Comparison of ENCODE assay signal across 17 cellular contexts in genomic region chr15:77580991-77581682, GRCh38. TPM values are rescaled to one million over a fixed set of nuclear protein-coding genes. Genes with fewer than 3 reads are reported as not detected.
DNase-seq lines count a peak whose midpoint lies in the region; ATAC-seq and TF ChIP-seq lines count a peak whose summit lies in the region.
"Had no signal": no experiment of that assay in that cellular context is flagged by ENCODE, and none has a peak within 500 bp of the region (broad histone marks: within the 10 kb centered on the region; RNA-seq: fewer than 3 reads in every experiment).

No MANE protein-coding gene starts in this region.

- no peak for ATAC-seq in activated CD8-positive, alpha-beta T cell treated with anti-CD3 and anti-CD28 coated beads for 36 hours
- ATAC-seq: Panc1 had no signal

- H3K9me3 Mint-ChIP-seq in activated CD8-positive, alpha-beta T cell treated with anti-CD3 and anti-CD28 coated beads for 36 hours = no peaks in the 10 kb centered on the region
- no peaks in the 10 kb centered on the region for H3K9me3 Mint-ChIP-seq in Caco-2 (ENCODE audit: unreplicated experiment)
- H3K9me3 Mint-ChIP-seq: activated naive CD4-positive, alpha-beta T cell treated with anti-CD3 and anti-CD28 coated beads, Interleukin-2, amount 10 ng/mL, durations not matched to agents 7 days and 5 days; CD8-positive, alpha-beta memory T cell had no signal

- DNase-seq in LHCN-M2 (ENCODE audit: low read depth) = peak; percentile 28
- peak; percentile 68 for DNase-seq in SK-N-DZ (ENCODE audit: low spot score)
- DNase-seq in left ventricle myocardium inferior = peak; percentile 59
- peak; percentile 71 for DNase-seq in putamen (ENCODE audit: low spot score)
- no peak for DNase-seq in activated CD8-positive, alpha-beta T cell treated with anti-CD3 and anti-CD28 coated beads for 36 hours
- DNase-seq in iPS-NIHi7 (ENCODE audit: extremely low spot score) = no peak
- DNase-seq in Caco-2 = no peak
- DNase-seq in SW480 (ENCODE audit: low spot score) = no peak
- DNase-seq: activated CD8-positive, alpha-beta memory T cell treated with anti-CD3 and anti-CD28 coated beads for 24 hours; activated naive CD4-positive, alpha-beta T cell treated with anti-CD3 and anti-CD28 coated beads, Interleukin-2, amount 10 ng/mL, durations not matched to agents 7 days and 5 days; CD8-positive, alpha-beta memory T cell; cerebellar nuclear complex; KG1; small intestine; T-helper 9 cell had no signal

- H3K4me1 ChIP-seq in left ventricle myocardium inferior (peaks cover 25% of the 10 kb centered on the region), Caco-2 (no peaks in the 10 kb centered on the region)

- H3K36me3 ChIP-seq in left ventricle myocardium inferior (no peaks in the 10 kb centered on the region), Caco-2 (ENCODE audit: control insufficient read depth, insufficient read depth, low read length) (no peaks in the 10 kb centered on the region)
- H3K36me3 ChIP-seq: suprapubic skin had no signal

- H3K4me3 ChIP-seq in left ventricle myocardium inferior (no peak overlapping the region), Caco-2 (ENCODE audit: low read depth, low read length) (no peak overlapping the region)
- H3K4me3 ChIP-seq: suprapubic skin had no signal

- no peaks in the 10 kb centered on the region for H3K4me1 Mint-ChIP-seq in activated CD8-positive, alpha-beta T cell treated with anti-CD3 and anti-CD28 coated beads for 36 hours (ENCODE audit: low read depth)
- H3K4me1 Mint-ChIP-seq in Caco-2 (ENCODE audit: low read depth, unreplicated experiment) = no peaks in the 10 kb centered on the region
- H3K4me1 Mint-ChIP-seq: activated naive CD4-positive, alpha-beta T cell treated with anti-CD3 and anti-CD28 coated beads, Interleukin-2, amount 10 ng/mL, durations not matched to agents 7 days and 5 days; CD8-positive, alpha-beta memory T cell had no signal

- no peaks in the 10 kb centered on the region for H3K27me3 ChIP-seq in left ventricle myocardium inferior (ENCODE audit: low read depth)
- H3K27me3 ChIP-seq in Caco-2 (replicated peaks; ENCODE audit: control insufficient read depth, insufficient read depth, low read length) = no peaks in the 10 kb centered on the region

- no peak overlapping the region for H3K27ac Mint-ChIP-seq in activated CD8-positive, alpha-beta T cell treated with anti-CD3 and anti-CD28 coated beads for 36 hours
- no peak overlapping the region for H3K27ac Mint-ChIP-seq in Caco-2 (ENCODE audit: unreplicated experiment)
- H3K27ac Mint-ChIP-seq: activated naive CD4-positive, alpha-beta T cell treated with anti-CD3 and anti-CD28 coated beads, Interleukin-2, amount 10 ng/mL, durations not matched to agents 7 days and 5 days; CD8-positive, alpha-beta memory T cell had no signal

- intact Hi-C loops in left ventricle myocardium inferior (cut with micrococcal nuclease) (no loop called here), Caco-2 (cut with micrococcal nuclease; ENCODE audit: unreplicated experiment) (no loop called here)
- intact Hi-C loops in activated CD8-positive, alpha-beta T cell treated with anti-CD3 and anti-CD28 coated beads for 36 hours (cut with micrococcal nuclease) = no loop called here

- no peaks in the 10 kb centered on the region for H3K27me3 Mint-ChIP-seq in activated CD8-positive, alpha-beta T cell treated with anti-CD3 and anti-CD28 coated beads for 36 hours
- H3K27me3 Mint-ChIP-seq in Caco-2 (ENCODE audit: insufficient read depth, unreplicated experiment) = no peaks in the 10 kb centered on the region
- H3K27me3 Mint-ChIP-seq: activated naive CD4-positive, alpha-beta T cell treated with anti-CD3 and anti-CD28 coated beads, Interleukin-2, amount 10 ng/mL, durations not matched to agents 7 days and 5 days had no signal

- H3K36me3 Mint-ChIP-seq in activated CD8-positive, alpha-beta T cell treated with anti-CD3 and anti-CD28 coated beads for 36 hours (ENCODE audit: low read depth) = no peaks in the 10 kb centered on the region
- H3K36me3 Mint-ChIP-seq in Caco-2 (ENCODE audit: insufficient read depth, unreplicated experiment) = no peaks in the 10 kb centered on the region
- H3K36me3 Mint-ChIP-seq: activated naive CD4-positive, alpha-beta T cell treated with anti-CD3 and anti-CD28 coated beads, Interleukin-2, amount 10 ng/mL, durations not matched to agents 7 days and 5 days; CD8-positive, alpha-beta memory T cell had no signal

- no peak overlapping the region for H3K27ac ChIP-seq in left ventricle myocardium inferior (replicated peaks)
- H3K27ac ChIP-seq: suprapubic skin had no signal

- no peak overlapping the region for H3K4me3 Mint-ChIP-seq in activated CD8-positive, alpha-beta T cell treated with anti-CD3 and anti-CD28 coated beads for 36 hours
- H3K4me3 Mint-ChIP-seq in Caco-2 (ENCODE audit: unreplicated experiment) = no peak overlapping the region
- H3K4me3 Mint-ChIP-seq: activated naive CD4-positive, alpha-beta T cell treated with anti-CD3 and anti-CD28 coated beads, Interleukin-2, amount 10 ng/mL, durations not matched to agents 7 days and 5 days had no signal

- no peaks in the 10 kb centered on the region for H3K9me3 ChIP-seq in left ventricle myocardium inferior (replicated peaks)
- no peaks in the 10 kb centered on the region for H3K9me3 ChIP-seq in Caco-2
- H3K9me3 ChIP-seq: suprapubic skin had no signal

- TF ChIP-seq CTCF in left ventricle myocardium inferior (IDR thresholded peaks at IDR 0.05; ENCODE audit: borderline replicate concordance) (no peak), Caco-2 (IDR thresholded peaks at IDR 0.05; ENCODE audit: insufficient read depth in 1 of 2, low read depth in 1 of 2, low read length in 1 of 2, severe bottlenecking in 1 of 2, unreplicated experiment in 1 of 2) (no peak)
- no peak for TF ChIP-seq CTCF in activated CD8-positive, alpha-beta T cell treated with anti-CD3 and anti-CD28 coated beads for 36 hours (IDR thresholded peaks at IDR 0.05)

- POLR2A ChIA-PET in activated CD8-positive, alpha-beta T cell treated with anti-CD3 and anti-CD28 coated beads for 36 hours (lab: Charles Lee) = no interaction called here
- POLR2A ChIA-PET in Caco-2 (lab: Charles Lee) = no interaction called here

- BruUV-seq in Caco-2 (replicated peaks; lab: Mats Ljungman, UMichigan) = no TSS peak

- CTCF ChIA-PET in activated CD8-positive, alpha-beta T cell treated with anti-CD3 and anti-CD28 coated beads for 36 hours (lab: Charles Lee) = interaction anchor here (0.8 kb wide), 1 partner anchor 38 kb away, joined by 3 read pairs; no protein-coding TSS in a partner anchor
- CTCF ChIA-PET in Caco-2 (lab: Charles Lee) = no interaction called here

RNA-seq across cellular contexts. Expression of gene LINGO1, which starts 51.6 kb away (rescaled TPM):
- total RNA-seq in LHCN-M2 (2014; rRNA removed) = not detected in 2 replicates
- polyA plus RNA-seq in LHCN-M2 (2012) = 0.10 TPM
- polyA plus RNA-seq in SK-N-DZ (2014; cell fraction: cytosol; rRNA removed) = 1.9 and 3.1 TPM in 2 replicates
- polyA plus RNA-seq in SK-N-DZ (2014; cell fraction: nucleus; rRNA removed) = 1.2 and 4.0 TPM in 2 replicates
- 0.96 TPM for total RNA-seq in left ventricle myocardium inferior
- total RNA-seq in activated CD8-positive, alpha-beta T cell treated with anti-CD3 and anti-CD28 coated beads for 36 hours = not detected
- total RNA-seq in Caco-2 (2022) = 1.3 and 1.4 TPM in 2 replicates
- total RNA-seq: CD8-positive, alpha-beta memory T cell had no signal
- polyA plus RNA-seq: CD8-positive, alpha-beta memory T cell had no signal

Comparison
In these comparisons a context has a peak if more than half of its experiments do, and no peak if none do; other contexts are left out.
1. DNase-seq: peak in LHCN-M2 (single experiment), SK-N-DZ (single experiment), left ventricle myocardium inferior (single experiment) and putamen (single experiment); none in activated CD8-positive, alpha-beta T cell treated with anti-CD3 and anti-CD28 coated beads for 36 hours (single experiment), iPS-NIHi7 (single experiment), Caco-2 (0 of 2) and SW480 (single experiment).